Comparison of ENCODE assay signal across 1 cellular context in genomic region chr12:34390846-34391700, GRCh38.
TF ChIP-seq lines count a peak whose summit lies in the region.

No MANE protein-coding gene starts in this region.

TF ChIP-seq in HepG2, 621 proteins besides CTCF, POLR2A, EP300 and RAD21 (continued from another document):
- TF ChIP-seq ZNF318 (CRISPR knock-in tag; IDR thresholded peaks at IDR 0.05), result no peak
- TF ChIP-seq BCLAF1 (IDR thresholded peaks at IDR 0.05), result no peak
- no peak for TF ChIP-seq SMAD3 (CRISPR knock-in tag; IDR thresholded peaks at IDR 0.05)
- no peak for TF ChIP-seq ZFX (CRISPR knock-in tag; IDR thresholded peaks at IDR 0.05; ENCODE audit: low read depth)
- no peak for TF ChIP-seq ZNF34 (CRISPR knock-in tag; IDR thresholded peaks at IDR 0.05; ENCODE audit: borderline replicate concordance)
- TF ChIP-seq THAP9 (CRISPR knock-in tag; IDR thresholded peaks at IDR 0.05; ENCODE audit: borderline replicate concordance), result no peak
- TF ChIP-seq DR1 (CRISPR knock-in tag; IDR thresholded peaks at IDR 0.05), result no peak
